14 cellular contexts compared by ENCODE assay signal in genomic region chr15:65249641-65250040, GRCh38. TPM values are rescaled to one million over a fixed set of nuclear protein-coding genes. Genes with fewer than 3 reads are reported as not detected.
DNase-seq lines count a peak whose midpoint lies in the region; ATAC-seq, FAIRE-seq and TF ChIP-seq lines count a peak whose summit lies in the region.
"Had no signal": no experiment of that assay in that cellular context is flagged by ENCODE, and none has a peak within 500 bp of the region (broad histone marks: within the 10 kb centered on the region; RNA-seq: fewer than 3 reads in every experiment).

No MANE protein-coding gene starts in this region.

- H3K27me3 Mint-ChIP-seq in T-helper 17 cell: no peaks in the 10 kb centered on the region
- H3K27me3 Mint-ChIP-seq in activated naive CD8-positive, alpha-beta T cell treated with anti-CD3 and anti-CD28 coated beads, Interleukin-2, amount 50 U/mL, for 24 hours: no peaks in the 10 kb centered on the region

- H3K4me1 Mint-ChIP-seq in T-helper 17 cell: peaks cover 6% of the 10 kb centered on the region
- peaks cover 21% of the 10 kb centered on the region for H3K4me1 Mint-ChIP-seq in activated naive CD8-positive, alpha-beta T cell treated with anti-CD3 and anti-CD28 coated beads, Interleukin-2, amount 50 U/mL, for 24 hours

- no peak overlapping the region for H3K4me3 Mint-ChIP-seq in T-helper 17 cell
- H3K4me3 Mint-ChIP-seq in activated naive CD8-positive, alpha-beta T cell treated with anti-CD3 and anti-CD28 coated beads, Interleukin-2, amount 50 U/mL, for 24 hours: peak overlapping the region; percentile 21
- H3K4me3 Mint-ChIP-seq: T-helper 1 cell treated with Interleukin-12 subunit alpha and Interleukin-12 subunit beta and Interleukin-4 antibody, amounts not matched to agents 30 μg/mL and 1 μg/mL, for 36 hours had no signal

- WGBS in pancreas, 2 donors: 85 to 91% methylated on average over 2 of the region's 2 CpGs

- H3K9me3 ChIP-seq in T-helper 17 cell (ENCODE audit: control insufficient read depth, low read length, poor library complexity, severe bottlenecking) (no peaks in the 10 kb centered on the region), pancreas (no peaks in the 10 kb centered on the region)
- H3K9me3 ChIP-seq: neutrophil, tibial artery had no signal

- no peaks in the 10 kb centered on the region for H3K4me1 ChIP-seq in pancreas
- H3K4me1 ChIP-seq: tibial artery had no signal

- peaks cover 9% of the 10 kb centered on the region for H3K36me3 Mint-ChIP-seq in T-helper 17 cell (ENCODE audit: low read depth)
- peaks cover 5% of the 10 kb centered on the region for H3K36me3 Mint-ChIP-seq in activated naive CD8-positive, alpha-beta T cell treated with anti-CD3 and anti-CD28 coated beads, Interleukin-2, amount 50 U/mL, for 24 hours (ENCODE audit: low read depth)

- FAIRE-seq in GM19239 (lab: Jason Lieb, UNC) (peak; percentile 8), pancreas (lab: Jason Lieb, UNC) (no peak)

- intact Hi-C loops in pancreas (cut with DNase I): no loop called here

- in situ Hi-C loops in ACHN (cut with HindIII; ENCODE audit: low pct_ligation_motif_present, low pct_unique_long_range_greater_than_20kb, low sequenced_read_pairs): no loop called here

- DNase-seq in GM19239 (ENCODE audit: insufficient read length, low spot score) (no peak), T-helper 17 cell (no peak), DMS53 treated with DMSO at 0.1 percent for 48 hours (lab: John Stamatoyannopoulos, UW; ENCODE audit: unreplicated experiment) (no peak), pancreas (no peak), ACHN (no peak), NCI-H2107 treated with DMSO at 0.1 percent for 48 hours (lab: John Stamatoyannopoulos, UW; ENCODE audit: unreplicated experiment) (no peak)
- DNase-seq in activated naive CD8-positive, alpha-beta T cell treated with anti-CD3 and anti-CD28 coated beads, Interleukin-2, amount 50 U/mL, for 24 hours: peak; percentile 80
- DNase-seq in stimulated activated CD8-positive, alpha-beta memory T cell treated with anti-CD3 and anti-CD28 coated beads, Interleukin-2, amount 100 ng/mL, for 48 hours (ENCODE audit: low read depth in 2 of 2): peak; percentile 49 to 50
- DNase-seq: hippocampal formation, NCI-H524 treated with DMSO at 0.1 percent for 48 hours, tibial artery had no signal

- no peaks in the 10 kb centered on the region for H3K27me3 ChIP-seq in pancreas
- H3K27me3 ChIP-seq: neutrophil, tibial artery had no signal

- no peak overlapping the region for H3K27ac ChIP-seq in pancreas
- H3K27ac ChIP-seq: neutrophil, tibial artery had no signal

- peak overlapping the region; percentile 24 for H3K27ac Mint-ChIP-seq in T-helper 17 cell
- H3K27ac Mint-ChIP-seq in activated naive CD8-positive, alpha-beta T cell treated with anti-CD3 and anti-CD28 coated beads, Interleukin-2, amount 50 U/mL, for 24 hours: peak overlapping the region; percentile 80
- H3K27ac Mint-ChIP-seq: T-helper 1 cell treated with Interleukin-12 subunit alpha and Interleukin-12 subunit beta and Interleukin-4 antibody, amounts not matched to agents 30 μg/mL and 1 μg/mL, for 36 hours had no signal

- TF ChIP-seq CTCF in pancreas (IDR thresholded peaks at IDR 0.05): no peak

- H3K36me3 ChIP-seq in pancreas: no peaks in the 10 kb centered on the region

- H3K9me3 Mint-ChIP-seq in activated naive CD8-positive, alpha-beta T cell treated with anti-CD3 and anti-CD28 coated beads, Interleukin-2, amount 50 U/mL, for 24 hours: no peaks in the 10 kb centered on the region
- H3K9me3 Mint-ChIP-seq: T-helper 1 cell treated with Interleukin-12 subunit alpha and Interleukin-12 subunit beta and Interleukin-4 antibody, amounts not matched to agents 30 μg/mL and 1 μg/mL, for 36 hours had no signal

- no peak overlapping the region for H3K4me3 ChIP-seq in pancreas
- H3K4me3 ChIP-seq: tibial artery had no signal

- ATAC-seq in T-helper 17 cell: peak; percentile 81
- peak; percentile 100 for ATAC-seq in activated naive CD8-positive, alpha-beta T cell treated with anti-CD3 and anti-CD28 coated beads, Interleukin-2, amount 50 U/mL, for 24 hours
- ATAC-seq in pancreas: no peak

RNA-seq across cellular contexts. Expression of gene PARP16, which starts 37.0 kb away (rescaled TPM):
- total RNA-seq in T-helper 17 cell (10 to 100 TPM; 11.5 to 13.8 TPM), pancreas (1 to 10 TPM; 3.8 to 7.5 (median 5.7) TPM)
- 1 to 10 TPM; 3.1 to 5.5 TPM for polyA plus RNA-seq in pancreas

RNA-seq across cellular contexts. Expression of gene CILP, which starts 38.4 kb away (rescaled TPM):
- total RNA-seq in T-helper 17 cell: under 1 TPM; 0.22 to 0.26 TPM
- total RNA-seq in pancreas: 10 to 100 TPM in 1 of 6 donors, 1 to 10 TPM in 2, under 1 TPM in 3; 0.28 to 20.7 (median 3.1) TPM
- 1 to 10 TPM; 1.0 to 1.1 TPM for polyA plus RNA-seq in pancreas

RNA-seq across cellular contexts. Expression of gene RNU5A-1, which starts 46.2 kb away (rescaled TPM):
- total RNA-seq in T-helper 17 cell: not detected
- not detected for total RNA-seq in pancreas
- not detected for polyA plus RNA-seq in pancreas
- total RNA-seq: cerebellum had no signal

RNA-seq across cellular contexts. Expression of gene RNU5B-1, which starts 54.8 kb away (rescaled TPM):
- total RNA-seq in T-helper 17 cell (not detected), pancreas (10 to 100 TPM in 3 of 6 donors, not detected in 3; 10.5 to 21.8 (median 21.6) TPM)
- not detected for polyA plus RNA-seq in pancreas
- total RNA-seq: cerebellum had no signal

Comparison
In these comparisons a context has a peak if more than half of its experiments do, and no peak if none do; other contexts are left out.
1. DNase-seq: peak in activated naive CD8-positive, alpha-beta T cell treated with anti-CD3 and anti-CD28 coated beads, Interleukin-2, amount 50 U/mL, for 24 hours (single experiment) and stimulated activated CD8-positive, alpha-beta memory T cell treated with anti-CD3 and anti-CD28 coated beads, Interleukin-2, amount 100 ng/mL, for 48 hours (2 of 2); none in GM19239 (single experiment), T-helper 17 cell (0 of 3), DMS53 treated with DMSO at 0.1 percent for 48 hours (single experiment), pancreas (0 of 6), ACHN (single experiment) and NCI-H2107 treated with DMSO at 0.1 percent for 48 hours (single experiment).
2. ATAC-seq: peak in T-helper 17 cell (single experiment) and activated naive CD8-positive, alpha-beta T cell treated with anti-CD3 and anti-CD28 coated beads, Interleukin-2, amount 50 U/mL, for 24 hours (single experiment); none in pancreas (0 of 4).